ENCODE assay signal across 27 cellular contexts in genomic region chr18:7596133-7596532, GRCh38. TPM values are rescaled to one million over a fixed set of nuclear protein-coding genes. Genes with fewer than 3 reads are reported as not detected.
A peak's percentile ranks its signal among the peaks of the same experiment; 100 is the strongest.
DNase-seq lines count a peak whose midpoint lies in the region; ATAC-seq and TF ChIP-seq lines count a peak whose summit lies in the region.
"Had no signal": no experiment of that assay in that cellular context is flagged by ENCODE, and none has a peak within 500 bp of the region (broad histone marks: within the 10 kb centered on the region; RNA-seq: fewer than 3 reads in every experiment).

No MANE protein-coding gene starts in this region.

- H3K9me3 ChIP-seq in right atrium auricular region (no peaks in the 10 kb centered on the region), upper lobe of right lung (no peaks in the 10 kb centered on the region), MG63 (peaks cover 5% of the 10 kb centered on the region)
- H3K9me3 ChIP-seq: adrenal gland, esophagus muscularis mucosa, uterus had no signal

- no peaks in the 10 kb centered on the region for H3K36me3 ChIP-seq in right atrium auricular region
- no peaks in the 10 kb centered on the region for H3K36me3 ChIP-seq in upper lobe of right lung
- no peaks in the 10 kb centered on the region for H3K36me3 ChIP-seq in MG63
- H3K36me3 ChIP-seq: adrenal gland, esophagus muscularis mucosa, uterus had no signal

- no peak overlapping the region for H3K4me3 ChIP-seq in right atrium auricular region
- H3K4me3 ChIP-seq in choroid plexus epithelial cell (ENCODE audit: low read depth, low read length), result no peak overlapping the region
- no peak overlapping the region for H3K4me3 ChIP-seq in upper lobe of right lung
- H3K4me3 ChIP-seq in MG63, result no peak overlapping the region
- H3K4me3 ChIP-seq: adrenal gland, esophagus muscularis mucosa, uterus had no signal

- H3K27ac ChIP-seq in right atrium auricular region, result no peak overlapping the region
- no peak overlapping the region for H3K27ac ChIP-seq in upper lobe of right lung
- H3K27ac ChIP-seq: adrenal gland, esophagus muscularis mucosa, uterus had no signal

- peak; percentile 40 for ATAC-seq in Right ventricle myocardium inferior
- peak; percentile 32 for ATAC-seq in left lobe of liver
- ATAC-seq in upper lobe of right lung, result peak; percentile 71
- ATAC-seq: CD8-positive, alpha-beta T cell; Panc1 had no signal

- H3K27me3 ChIP-seq in right atrium auricular region (no peaks in the 10 kb centered on the region), upper lobe of right lung (no peaks in the 10 kb centered on the region), MG63 (no peaks in the 10 kb centered on the region)
- H3K27me3 ChIP-seq: adrenal gland, esophagus muscularis mucosa, uterus had no signal

- TF ChIP-seq CTCF in right atrium auricular region (IDR thresholded peaks at IDR 0.05), result no peak
- TF ChIP-seq CTCF in choroid plexus epithelial cell (conservative IDR thresholded peaks at IDR 0.05; ENCODE audit: low read depth, low read length), result no peak
- TF ChIP-seq CTCF in upper lobe of right lung (IDR thresholded peaks at IDR 0.05), result no peak

- H3K4me1 ChIP-seq in right atrium auricular region (peaks cover 0 to 38% of the 10 kb centered on the region in 2 donors), upper lobe of right lung (peaks cover 15% of the 10 kb centered on the region)
- H3K4me1 ChIP-seq: uterus had no signal

- DNase-seq in Right ventricle myocardium inferior (ENCODE audit: missing footprints), result no peak
- DNase-seq in right atrium auricular region (ENCODE audit: low spot score), result no peak
- DNase-seq in choroid plexus epithelial cell (ENCODE audit: low read depth), result peak; percentile 88
- no peak for DNase-seq in left lobe of liver (ENCODE audit: low spot score)
- DNase-seq in upper lobe of right lung, result no peak
- DNase-seq in stimulated activated CD4-positive, alpha-beta T cell treated with anti-CD3 and anti-CD28 coated beads, Interleukin-15, amount 100 ng/mL, for 24 hours, result no peak
- DNase-seq in KBM-7, result no peak
- DNase-seq in MG63, result no peak
- DNase-seq: 8988T; activated B cell treated with CpG ODN at 0.5 μM for 24 hours; activated naive CD4-positive, alpha-beta T cell treated with Interleukin-2 at 50 U/mL for 16 hours; adrenal gland; CD8-positive, alpha-beta T cell; DMS153; GOT3; natural killer cell; NCI-H1105; NCI-H1930; NCI-H69; SIG-M5; stimulated activated naive CD4-positive, alpha-beta T cell treated with Interleukin-2 at 50 U/mL for 16 hours; SW 1271; T-helper 9 cell; uterus had no signal

- in situ Hi-C loops in KBM-7 (cut with MboI; ENCODE audit: low pct_unique_long_range_greater_than_20kb, low sequenced_read_pairs), result no loop called here

- intact Hi-C loops in Right ventricle myocardium inferior (cut with DNase I) (no loop called here), upper lobe of right lung (cut with DNase I) (no loop called here)

RNA-seq across cellular contexts. Expression of gene PTPRM, which starts 29.0 kb away (rescaled TPM):
- total RNA-seq in Right ventricle myocardium inferior (102 TPM), right atrium auricular region (100 to 1,000 TPM in 1 of 2 donors, 10 to 100 TPM in 1; 80.1 to 106 TPM), left lobe of liver (34.7 TPM), upper lobe of right lung (99.3 TPM)
- total RNA-seq in MG63 (2014; rRNA removed; shearing (Covaris generic); ENCODE audit: low replicate concordance), result 13.2 and 57.7 TPM in 2 replicates
- total RNA-seq: G401 had no signal
